In the genomic region with DNA sequence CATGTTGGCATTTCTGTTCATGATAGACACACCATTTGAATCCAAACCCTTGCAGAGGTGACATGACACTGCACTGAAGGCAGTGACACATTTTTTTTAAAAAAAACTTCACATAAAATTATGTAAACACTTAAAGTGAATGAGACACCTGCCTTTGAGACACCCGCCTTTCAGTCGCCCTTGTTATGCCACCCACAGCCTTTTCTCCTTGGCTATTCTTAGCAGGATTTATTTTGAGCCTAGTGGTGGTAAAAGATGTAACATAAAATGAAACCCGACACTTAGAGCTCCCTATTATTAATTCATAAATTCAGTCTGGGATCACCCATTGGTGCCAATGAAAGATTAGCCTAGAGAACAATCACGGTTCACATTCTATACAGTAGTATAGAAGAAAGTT, we compare ENCODE assay signal across 19 cellular contexts.
DNase-seq lines count a peak whose midpoint lies in the region; ATAC-seq and TF ChIP-seq lines count a peak whose summit lies in the region.
"Had no signal": no experiment of that assay in that cellular context is flagged by ENCODE, and none has a peak within 500 bp of the region (broad histone marks: within the 10 kb centered on the region; RNA-seq: fewer than 3 reads in every experiment).

No MANE protein-coding gene starts in this region.

- TF ChIP-seq CTCF in gastrocnemius medialis (IDR thresholded peaks at IDR 0.05 in 4 of 5, conservative IDR thresholded peaks at IDR 0.05 in 1 of 5): no peak

- DNase-seq in DMS 273 (lab: John Stamatoyannopoulos, UW; ENCODE audit: unreplicated experiment) (peak; percentile 37), DMS 273 treated with DMSO at 0.1 percent for 48 hours (lab: John Stamatoyannopoulos, UW) (no peak), NCI-H1930 (lab: John Stamatoyannopoulos, UW) (peak; percentile 90 to 91), NCI-H524 treated with DMSO at 0.1 percent for 48 hours (lab: John Stamatoyannopoulos, UW) (peak; percentile 52), gastrocnemius medialis (no peak), T-helper 17 cell (no peak), C1 segment of cervical spinal cord (lab: John Stamatoyannopoulos, UW) (no peak)
- DNase-seq: activated CD8-positive, alpha-beta T cell treated with anti-CD3 and anti-CD28 coated beads for 36 hours; activated T-cell treated with anti-CD3 and anti-CD28 coated beads, Interleukin-2, amount 50 U/mL, for 48 hours; Karpas-422; mesendoderm; NCI-H1694; posterior cingulate gyrus; stimulated activated CD4-positive, alpha-beta T cell treated with anti-CD3 and anti-CD28 coated beads, Interleukin-12 subunit alpha, Interleukin-12 subunit beta, amount 100 ng/mL, for 4 hours; T-helper 2 cell had no signal

- H3K27me3 ChIP-seq in gastrocnemius medialis: no peaks in the 10 kb centered on the region

- H3K9me3 ChIP-seq in gastrocnemius medialis (no peaks in the 10 kb centered on the region), T-helper 17 cell (ENCODE audit: control insufficient read depth, low read length, poor library complexity, severe bottlenecking) (no peaks in the 10 kb centered on the region)

- no peak overlapping the region for H3K27ac ChIP-seq in gastrocnemius medialis
- H3K27ac ChIP-seq: 22Rv1 had no signal

- ATAC-seq in gastrocnemius medialis (peak; percentile 33 to 77), HG02642 (IDR thresholded peaks at IDR 0.05; ENCODE audit: poor library complexity, unreplicated experiment) (no peak), T-helper 17 cell (no peak)
- ATAC-seq: activated CD8-positive, alpha-beta T cell treated with anti-CD3 and anti-CD28 coated beads for 36 hours; natural killer cell treated with Interleukin-12 subunit alpha and Interleukin-12 subunit beta and Interleukin-15 and Interleukin-18, amount 100 ng/mL, for 72 hours had no signal

- in situ Hi-C loops in gastrocnemius medialis (cut with MboI; ENCODE audit: low sequenced_read_pairs in 4 of 4): no loop called here

- no peaks in the 10 kb centered on the region for H3K4me1 Mint-ChIP-seq in T-helper 17 cell
- H3K4me1 Mint-ChIP-seq: activated naive CD4-positive, alpha-beta T cell treated with anti-CD3 and anti-CD28 coated beads, Interleukin-2, amount 50 U/mL, for 24 hours had no signal

- no peak overlapping the region for H3K27ac Mint-ChIP-seq in T-helper 17 cell
- H3K27ac Mint-ChIP-seq: activated CD8-positive, alpha-beta T cell treated with anti-CD3 and anti-CD28 coated beads for 36 hours; activated naive CD4-positive, alpha-beta T cell treated with anti-CD3 and anti-CD28 coated beads, Interleukin-2, amount 50 U/mL, for 24 hours; natural killer cell treated with Interleukin-12 subunit alpha and Interleukin-12 subunit beta and Interleukin-15 and Interleukin-18, amount 100 ng/mL, for 72 hours had no signal

- H3K36me3 ChIP-seq in gastrocnemius medialis: no peaks in the 10 kb centered on the region

- H3K4me3 Mint-ChIP-seq in T-helper 17 cell: no peak overlapping the region
- H3K4me3 Mint-ChIP-seq: activated CD8-positive, alpha-beta T cell treated with anti-CD3 and anti-CD28 coated beads for 36 hours; activated naive CD4-positive, alpha-beta T cell treated with anti-CD3 and anti-CD28 coated beads, Interleukin-2, amount 50 U/mL, for 24 hours; natural killer cell treated with Interleukin-12 subunit alpha and Interleukin-12 subunit beta and Interleukin-15 and Interleukin-18, amount 100 ng/mL, for 72 hours had no signal

- peaks cover 10 to 11% of the 10 kb centered on the region in 2 donors for H3K4me1 ChIP-seq in gastrocnemius medialis

- peaks cover 48% of the 10 kb centered on the region for H3K27me3 Mint-ChIP-seq in T-helper 17 cell

- no peak overlapping the region for H3K4me3 ChIP-seq in gastrocnemius medialis

- intact Hi-C loops in gastrocnemius medialis (cut with DNase I; ENCODE audit: low total_unique reads): no loop called here

- no peak for TF ChIP-seq POLR2A in gastrocnemius medialis (IDR thresholded peaks at IDR 0.05)

- H3K36me3 Mint-ChIP-seq in T-helper 17 cell (ENCODE audit: low read depth): no peaks in the 10 kb centered on the region
- H3K36me3 Mint-ChIP-seq: activated naive CD4-positive, alpha-beta T cell treated with anti-CD3 and anti-CD28 coated beads, Interleukin-2, amount 50 U/mL, for 24 hours; natural killer cell treated with Interleukin-12 subunit alpha and Interleukin-12 subunit beta and Interleukin-15 and Interleukin-18, amount 100 ng/mL, for 72 hours had no signal

Comparison
In these comparisons a context has a peak if more than half of its experiments do, and no peak if none do; other contexts are left out.
1. DNase-seq: peak in DMS 273 (single experiment), NCI-H1930 (2 of 2) and NCI-H524 treated with DMSO at 0.1 percent for 48 hours (single experiment); none in DMS 273 treated with DMSO at 0.1 percent for 48 hours (single experiment), gastrocnemius medialis (0 of 2), T-helper 17 cell (0 of 3) and C1 segment of cervical spinal cord (0 of 14).
2. ATAC-seq: peak in gastrocnemius medialis (2 of 2); none in HG02642 (single experiment) and T-helper 17 cell (single experiment).